8 cellular contexts compared by ENCODE assay signal in genomic region chr19:48400018-48400742, GRCh38. TPM values are rescaled to one million over a fixed set of nuclear protein-coding genes. Genes with fewer than 3 reads are reported as not detected.
A peak's percentile ranks its signal among the peaks of the same experiment; 100 is the strongest.
DNase-seq lines count a peak whose midpoint lies in the region; ATAC-seq, FAIRE-seq and TF ChIP-seq lines count a peak whose summit lies in the region.

No MANE protein-coding gene starts in this region.

- H4K20me1 ChIP-seq in GM12878 (ENCODE audit: control insufficient read depth, insufficient read depth): no peaks in the 10 kb centered on the region

- H3K4me2 ChIP-seq in GM12878 (ENCODE audit: control insufficient read depth, insufficient read depth): no peak overlapping the region; the same call in 1 of the 2 replicates

- TF ChIP-seq POLR2A in GM12878 (IDR thresholded peaks at IDR 0.05; ENCODE audit: low read depth, low read length) (no peak), upper lobe of left lung (IDR thresholded peaks at IDR 0.05) (no peak)

- RAD21 ChIA-PET in GM12878 (lab: Charles Lee; ENCODE audit: unreplicated experiment): no interaction called here

- H3K4me1 ChIP-seq in GM12878 (ENCODE audit: control insufficient read depth, insufficient read depth, low read length): peaks cover 11% of the 10 kb centered on the region
- H3K4me1 ChIP-seq in upper lobe of left lung: peaks cover 9 to 19% (median 14%) of the 10 kb centered on the region in 4 donors

- TF ChIP-seq CTCF in GM12878 (IDR thresholded peaks at IDR 0.05 in 2 of 3, conservative IDR thresholded peaks at IDR 0.05 in 1 of 3; ENCODE audit: control insufficient read depth in 2 of 3, extremely low read depth in 1 of 3, insufficient read depth in 1 of 3, low read depth in 3 of 3, low read length in 3 of 3): no peak
- no peak for TF ChIP-seq CTCF in upper lobe of left lung (IDR thresholded peaks at IDR 0.05)

- FAIRE-seq in GM12878 (lab: Jason Lieb, UNC): no peak

- H3K9me3 ChIP-seq in GM12878 (replicated peaks; ENCODE audit: control insufficient read depth, insufficient read depth, low read length) (no peaks in the 10 kb centered on the region), upper lobe of left lung (no peaks in the 10 kb centered on the region)

- peaks cover 4% of the 10 kb centered on the region for H3K9me3 Mint-ChIP-seq in activated T-cell treated with anti-CD3 and anti-CD28 coated beads, Interleukin-2, amount 50 U/mL, for 4 hours

- POLR2A ChIA-PET in GM12878 (lab: Charles Lee): interaction anchor here (0.8 to 1.3 kb wide), 2 partner anchors 9 to 37 kb away, joined by 3 read pairs; partner anchors contain the start of gene KDELR1

- no peaks in the 10 kb centered on the region for H3K79me2 ChIP-seq in GM12878 (ENCODE audit: control insufficient read depth, insufficient read depth, low read length)

- no peaks in the 10 kb centered on the region for H3K36me3 Mint-ChIP-seq in activated T-cell treated with anti-CD3 and anti-CD28 coated beads, Interleukin-2, amount 50 U/mL, for 4 hours (ENCODE audit: insufficient read depth)

- DNase-seq in activated T-cell treated with anti-CD3 and anti-CD28 coated beads, Interleukin-2, amount 50 U/mL, for 4 hours: no peak
- no peak for DNase-seq in activated T-cell treated with anti-CD3 and anti-CD28 coated beads, Interleukin-2, amount 50 U/mL, for 1 hour
- DNase-seq in NCI-H526 (lab: John Stamatoyannopoulos, UW) (peak; percentile 72 to 87), GM12878 (ENCODE audit: low read depth, low spot score) (no peak), iris pigment epithelial cell (ENCODE audit: low read depth) (peak; percentile 89), upper lobe of left lung (no peak), NCI-H524 treated with DMSO at 0.1 percent for 48 hours (lab: John Stamatoyannopoulos, UW) (no peak)
- no peak for DNase-seq in NK-92 treated with Interleukin-12 subunit alpha and Interleukin-12 subunit beta, amount 100 ng/mL, for 24 hours (lab: John Stamatoyannopoulos, UW)

- no peak overlapping the region for H3K27ac ChIP-seq in GM12878 (ENCODE audit: control insufficient read depth, insufficient read depth)
- H3K27ac ChIP-seq in upper lobe of left lung: no peak overlapping the region

- no peak for TF ChIP-seq RAD21 in GM12878 (IDR thresholded peaks at IDR 0.05; ENCODE audit: insufficient read depth, low read depth, low read length)

- CTCF ChIA-PET in GM12878 (lab: Yijun Ruan, JAX): interaction anchor here (0.6 to 2.7 kb wide), 2 partner anchors 9 to 201 kb away, joined by 3 to 17 read pairs; partner anchors contain the start of gene KDELR1

- TF ChIP-seq EP300 in GM12878 (IDR thresholded peaks at IDR 0.05; ENCODE audit: borderline replicate concordance in 1 of 2, control insufficient read depth in 1 of 2, low read depth in 2 of 2, low read length in 2 of 2) (no peak), upper lobe of left lung (IDR thresholded peaks at IDR 0.05) (no peak)

- H3K27me3 ChIP-seq in GM12878 (replicated peaks in 1 of 2; ENCODE audit: control insufficient read depth in 2 of 2, insufficient read depth in 2 of 2, low read length in 1 of 2): peaks cover 3 to 5% of the 10 kb centered on the region in 2 experiments; a peak in 3 of 4 replicates
- peaks cover 0 to 26% (median 19%) of the 10 kb centered on the region in 4 donors for H3K27me3 ChIP-seq in upper lobe of left lung

- H3K9ac ChIP-seq in GM12878 (ENCODE audit: control insufficient read depth, insufficient read depth, low read length): no peak overlapping the region

- H3K27me3 Mint-ChIP-seq in activated T-cell treated with anti-CD3 and anti-CD28 coated beads, Interleukin-2, amount 50 U/mL, for 4 hours (ENCODE audit: low read depth): peaks cover 20% of the 10 kb centered on the region

- ATAC-seq in activated T-cell treated with anti-CD3 and anti-CD28 coated beads, Interleukin-2, amount 50 U/mL, for 4 hours: peak; percentile 14 to 30
- ATAC-seq in GM12878 (peak; percentile 48), upper lobe of left lung (ENCODE audit: low FRiP score in 2 of 2) (peak; percentile 41 to 80)

- no peak overlapping the region for H3K4me3 ChIP-seq in GM12878
- H3K4me3 ChIP-seq in upper lobe of left lung: no peak overlapping the region

- in situ Hi-C loops in GM12878 (cut with MboI): no loop called here

- H3K36me3 ChIP-seq in GM12878 (ENCODE audit: control insufficient read depth in 2 of 2, insufficient read depth in 2 of 2, low read length in 1 of 2) (no peaks in the 10 kb centered on the region), upper lobe of left lung (no peaks in the 10 kb centered on the region)

- H3K4me3 Mint-ChIP-seq in activated T-cell treated with anti-CD3 and anti-CD28 coated beads, Interleukin-2, amount 50 U/mL, for 4 hours: no peak overlapping the region

- intact Hi-C loops in GM12878 (cut with micrococcal nuclease; ENCODE audit: unreplicated experiment): no loop called here

- H2AFZ ChIP-seq in GM12878 (ENCODE audit: control insufficient read depth, low read depth, low read length): peak overlapping the region; percentile 28; the same call in 1 of the 2 replicates

- BruUV-seq in GM12878 (replicated peaks; lab: Mats Ljungman, UMichigan): no TSS peak

- SMC1A ChIA-PET in GM12878 (lab: Charles Lee; ENCODE audit: uncharacterized antibody, unreplicated experiment): no interaction called here

- H3K4me1 Mint-ChIP-seq in activated T-cell treated with anti-CD3 and anti-CD28 coated beads, Interleukin-2, amount 50 U/mL, for 4 hours (ENCODE audit: low read depth): peaks cover 32% of the 10 kb centered on the region

- 39% methylated on average over 14 of the region's 14 CpGs for WGBS in GM12878 (ENCODE audit: insufficient coverage, insufficient replicate concordance, low lambda C conversion rate, missing lambda C conversion rate)
- 65 to 69% methylated on average over 10 to 14 of the region's 14 CpGs for WGBS in upper lobe of left lung, 2 donors

RNA-seq across cellular contexts. Expression of gene GRIN2D, which starts 6.7 kb away (rescaled TPM):
- under 1 TPM; 0.11 to 0.14 (median 0.13) TPM for total RNA-seq in activated T-cell treated with anti-CD3 and anti-CD28 coated beads, Interleukin-2, amount 50 U/mL, for 4 hours
- 0.58 and 0.83 TPM in 2 replicates for total RNA-seq in GM12878 (2013; cell fraction: nucleolus; rRNA removed)
- total RNA-seq in GM12878 (2014; rRNA removed): 0.05 and 0.06 TPM in 2 replicates
- total RNA-seq in GM12878 (2014; rRNA removed; fragmentation: Illumina TruSeq; extraction: Trizol): 0.05 TPM in 1 of 2 replicates, not detected in the other
- 0.32 and 0.38 TPM in 2 replicates for total RNA-seq in GM12878 (2021)
- 0.09 TPM for polyA plus RNA-seq in GM12878 (2011; ENCODE audit: low read depth)
- polyA plus RNA-seq in GM12878 (2011; rRNA removed): 0.03 TPM in 2 replicates
- 0.02 and 0.04 TPM in 2 replicates for polyA plus RNA-seq in GM12878 (2011; cell fraction: cytosol; rRNA removed)
- 0.13 and 0.22 TPM in 2 replicates for polyA plus RNA-seq in GM12878 (2011; cell fraction: nucleus; rRNA removed)
- polyA plus RNA-seq in GM12878 (2012): 0.29 and 0.32 TPM in 2 replicates
- polyA plus RNA-seq in GM12878 (2014; fragmentation: Illumina TruSeq; extraction: Trizol): 0.07 TPM in 1 of 2 replicates, not detected in the other
- not detected for polyA plus RNA-seq in GM12878 (2014; fragmentation: Nextera tagmentation; extraction: Ambion mirVana)
- 0.03 and 0.04 TPM in 2 replicates for polyA plus RNA-seq in GM12878 (2014; rRNA removed)
- under 1 TPM; 0.03 TPM for polyA plus RNA-seq in GM12878 (2016; fragmentation: Nextera tagmentation; extraction: Ambion mirVana)
- 0.05 TPM in 1 of 2 replicates, not detected in the other for polyA minus RNA-seq in GM12878 (2011; rRNA and poly(A)+ RNA removed)
- not detected in 2 replicates for polyA minus RNA-seq in GM12878 (2011; cell fraction: cytosol; rRNA and poly(A)+ RNA removed)
- polyA minus RNA-seq in GM12878 (2011; cell fraction: nucleus; rRNA and poly(A)+ RNA removed): 0.10 and 0.12 TPM in 2 replicates
- total RNA-seq in upper lobe of left lung: 1 to 10 TPM in 2 of 6 donors, under 1 TPM in 4; 0.15 to 1.4 (median 0.57) TPM

RNA-seq across cellular contexts. Expression of gene KDELR1, which starts 8.8 kb away (rescaled TPM):
- total RNA-seq in activated T-cell treated with anti-CD3 and anti-CD28 coated beads, Interleukin-2, amount 50 U/mL, for 4 hours: 10 to 100 TPM; 58.6 to 63.8 (median 61.3) TPM
- 22.9 and 23.8 TPM in 2 replicates for total RNA-seq in GM12878 (2013; cell fraction: nucleolus; rRNA removed)
- total RNA-seq in GM12878 (2014; rRNA removed): 34.8 and 35.9 TPM in 2 replicates
- total RNA-seq in GM12878 (2014; rRNA removed; fragmentation: Illumina TruSeq; extraction: Trizol): 25.2 and 26.8 TPM in 2 replicates
- total RNA-seq in GM12878 (2021): 70.7 and 71.0 TPM in 2 replicates
- polyA plus RNA-seq in GM12878 (2011; ENCODE audit: low read depth): 38.9 TPM
- 24.5 and 52.5 TPM in 2 replicates for polyA plus RNA-seq in GM12878 (2011; rRNA removed)
- polyA plus RNA-seq in GM12878 (2011; cell fraction: cytosol; rRNA removed): 40.6 and 54.5 TPM in 2 replicates
- polyA plus RNA-seq in GM12878 (2011; cell fraction: nucleus; rRNA removed): 39.0 and 39.8 TPM in 2 replicates
- polyA plus RNA-seq in GM12878 (2012): 74.1 and 86.4 TPM in 2 replicates
- 52.3 and 67.3 TPM in 2 replicates for polyA plus RNA-seq in GM12878 (2014; fragmentation: Illumina TruSeq; extraction: Trizol)
- polyA plus RNA-seq in GM12878 (2014; fragmentation: Nextera tagmentation; extraction: Ambion mirVana): 10 to 100 TPM in 1 of 2 experiments, 1 to 10 TPM in 1; 2.3 to 13.2 TPM
- polyA plus RNA-seq in GM12878 (2014; rRNA removed): 38.0 and 44.6 TPM in 2 replicates
- 10 to 100 TPM; 54.3 to 59.1 TPM for polyA plus RNA-seq in GM12878 (2016; fragmentation: Nextera tagmentation; extraction: Ambion mirVana)
- 31.0 and 33.4 TPM in 2 replicates for polyA minus RNA-seq in GM12878 (2011; rRNA and poly(A)+ RNA removed)
- 24.6 and 34.2 TPM in 2 replicates for polyA minus RNA-seq in GM12878 (2011; cell fraction: cytosol; rRNA and poly(A)+ RNA removed)
- 6.9 and 14.1 TPM in 2 replicates for polyA minus RNA-seq in GM12878 (2011; cell fraction: nucleus; rRNA and poly(A)+ RNA removed)
- total RNA-seq in upper lobe of left lung: 100 to 1,000 TPM in 2 of 6 donors, 10 to 100 TPM in 4; 44.6 to 141 (median 96.8) TPM

RNA-seq across cellular contexts. Expression of gene SYNGR4, which starts 36.0 kb away (rescaled TPM):
- not detected for total RNA-seq in activated T-cell treated with anti-CD3 and anti-CD28 coated beads, Interleukin-2, amount 50 U/mL, for 4 hours
- not detected in 2 replicates for total RNA-seq in GM12878 (2013; cell fraction: nucleolus; rRNA removed)
- total RNA-seq in GM12878 (2014; rRNA removed): not detected in 2 replicates
- total RNA-seq in GM12878 (2014; rRNA removed; fragmentation: Illumina TruSeq; extraction: Trizol): 0.18 TPM in 1 of 2 replicates, not detected in the other
- 0.21 and 0.35 TPM in 2 replicates for total RNA-seq in GM12878 (2021)
- polyA plus RNA-seq in GM12878 (2011; ENCODE audit: low read depth): 0.33 TPM
- 0.14 TPM in 1 of 2 replicates, not detected in the other for polyA plus RNA-seq in GM12878 (2011; rRNA removed)
- 0.13 and 0.17 TPM in 2 replicates for polyA plus RNA-seq in GM12878 (2011; cell fraction: cytosol; rRNA removed)
- polyA plus RNA-seq in GM12878 (2011; cell fraction: nucleus; rRNA removed): 0.13 and 0.19 TPM in 2 replicates
- 0.45 and 0.49 TPM in 2 replicates for polyA plus RNA-seq in GM12878 (2012)
- not detected in 2 replicates for polyA plus RNA-seq in GM12878 (2014; fragmentation: Illumina TruSeq; extraction: Trizol)
- polyA plus RNA-seq in GM12878 (2014; fragmentation: Nextera tagmentation; extraction: Ambion mirVana): not detected
- 0.08 and 0.29 TPM in 2 replicates for polyA plus RNA-seq in GM12878 (2014; rRNA removed)
- polyA plus RNA-seq in GM12878 (2016; fragmentation: Nextera tagmentation; extraction: Ambion mirVana): under 1 TPM in 1 of 2 experiments, not detected in 1; 0.72 TPM
- not detected in 2 replicates for polyA minus RNA-seq in GM12878 (2011; rRNA and poly(A)+ RNA removed)
- not detected in 2 replicates for polyA minus RNA-seq in GM12878 (2011; cell fraction: cytosol; rRNA and poly(A)+ RNA removed)
- polyA minus RNA-seq in GM12878 (2011; cell fraction: nucleus; rRNA and poly(A)+ RNA removed): not detected in 2 replicates
- total RNA-seq in upper lobe of left lung: not detected

RNA-seq across cellular contexts. Expression of gene TMEM143, which starts 36.4 kb away (rescaled TPM):
- 1 to 10 TPM; 5.2 to 6.4 (median 5.6) TPM for total RNA-seq in activated T-cell treated with anti-CD3 and anti-CD28 coated beads, Interleukin-2, amount 50 U/mL, for 4 hours
- 16.0 and 17.3 TPM in 2 replicates for total RNA-seq in GM12878 (2013; cell fraction: nucleolus; rRNA removed)
- 9.2 and 9.3 TPM in 2 replicates for total RNA-seq in GM12878 (2014; rRNA removed)
- 3.1 and 4.7 TPM in 2 replicates for total RNA-seq in GM12878 (2014; rRNA removed; fragmentation: Illumina TruSeq; extraction: Trizol)
- total RNA-seq in GM12878 (2021): 15.6 and 17.2 TPM in 2 replicates
- polyA plus RNA-seq in GM12878 (2011; ENCODE audit: low read depth): 3.4 TPM
- polyA plus RNA-seq in GM12878 (2011; rRNA removed): 6.4 and 11.0 TPM in 2 replicates
- polyA plus RNA-seq in GM12878 (2011; cell fraction: cytosol; rRNA removed): 11.9 and 12.5 TPM in 2 replicates
- 60.4 and 66.4 TPM in 2 replicates for polyA plus RNA-seq in GM12878 (2011; cell fraction: nucleus; rRNA removed)
- 12.4 and 15.9 TPM in 2 replicates for polyA plus RNA-seq in GM12878 (2012)
- 3.3 and 7.0 TPM in 2 replicates for polyA plus RNA-seq in GM12878 (2014; fragmentation: Illumina TruSeq; extraction: Trizol)
- polyA plus RNA-seq in GM12878 (2014; fragmentation: Nextera tagmentation; extraction: Ambion mirVana): 1 to 10 TPM; 1.5 to 2.4 TPM
- 14.0 and 16.1 TPM in 2 replicates for polyA plus RNA-seq in GM12878 (2014; rRNA removed)
- polyA plus RNA-seq in GM12878 (2016; fragmentation: Nextera tagmentation; extraction: Ambion mirVana): 10 to 100 TPM; 19.3 to 19.5 TPM
- 6.2 and 13.1 TPM in 2 replicates for polyA minus RNA-seq in GM12878 (2011; rRNA and poly(A)+ RNA removed)
- 5.6 and 6.4 TPM in 2 replicates for polyA minus RNA-seq in GM12878 (2011; cell fraction: cytosol; rRNA and poly(A)+ RNA removed)
- polyA minus RNA-seq in GM12878 (2011; cell fraction: nucleus; rRNA and poly(A)+ RNA removed): 13.8 and 18.5 TPM in 2 replicates
- 10 to 100 TPM in 4 of 6 donors, 1 to 10 TPM in 2; 4.7 to 34.6 (median 16.6) TPM for total RNA-seq in upper lobe of left lung

RNA-seq across cellular contexts. Expression of gene GRWD1, which starts 45.6 kb away (rescaled TPM):
- total RNA-seq in activated T-cell treated with anti-CD3 and anti-CD28 coated beads, Interleukin-2, amount 50 U/mL, for 4 hours: 100 to 1,000 TPM; 175 to 192 (median 187) TPM
- 22.0 and 26.3 TPM in 2 replicates for total RNA-seq in GM12878 (2013; cell fraction: nucleolus; rRNA removed)
- total RNA-seq in GM12878 (2014; rRNA removed) (26.5 and 30.6 TPM in 2 replicates), GM12878 (2014; rRNA removed; fragmentation: Illumina TruSeq; extraction: Trizol) (22.4 and 30.9 TPM in 2 replicates), GM12878 (2021) (75.8 and 79.0 TPM in 2 replicates), upper lobe of left lung (10 to 100 TPM; 10.5 to 44.1 (median 31.6) TPM)
- polyA plus RNA-seq in GM12878 (2011; ENCODE audit: low read depth): 6.1 TPM
- polyA plus RNA-seq in GM12878 (2011; rRNA removed) (17.4 and 26.4 TPM in 2 replicates), GM12878 (2014; fragmentation: Illumina TruSeq; extraction: Trizol) (9.2 and 14.0 TPM in 2 replicates), GM12878 (2014; fragmentation: Nextera tagmentation; extraction: Ambion mirVana) (1 to 10 TPM; 1.4 to 3.0 TPM), GM12878 (2014; rRNA removed) (44.6 and 46.5 TPM in 2 replicates), GM12878 (2016; fragmentation: Nextera tagmentation; extraction: Ambion mirVana) (100 to 1,000 TPM; 103 TPM)
- 33.3 and 42.0 TPM in 2 replicates for polyA plus RNA-seq in GM12878 (2011; cell fraction: cytosol; rRNA removed)
- polyA plus RNA-seq in GM12878 (2011; cell fraction: nucleus; rRNA removed): 24.8 and 43.8 TPM in 2 replicates
- 20.2 and 22.0 TPM in 2 replicates for polyA plus RNA-seq in GM12878 (2012)
- polyA minus RNA-seq in GM12878 (2011; rRNA and poly(A)+ RNA removed): 12.8 and 20.6 TPM in 2 replicates
- 14.4 and 21.1 TPM in 2 replicates for polyA minus RNA-seq in GM12878 (2011; cell fraction: cytosol; rRNA and poly(A)+ RNA removed)
- polyA minus RNA-seq in GM12878 (2011; cell fraction: nucleus; rRNA and poly(A)+ RNA removed): 9.4 and 20.5 TPM in 2 replicates

Comparison
In these comparisons a context has a peak if more than half of its experiments do, and no peak if none do; other contexts are left out.
1. DNase-seq: peak in NCI-H526 (2 of 2) and iris pigment epithelial cell (single experiment); none in activated T-cell treated with anti-CD3 and anti-CD28 coated beads, Interleukin-2, amount 50 U/mL, for 4 hours (single experiment), activated T-cell treated with anti-CD3 and anti-CD28 coated beads, Interleukin-2, amount 50 U/mL, for 1 hour (single experiment), GM12878 (single experiment), upper lobe of left lung (0 of 2), NCI-H524 treated with DMSO at 0.1 percent for 48 hours (single experiment) and NK-92 treated with Interleukin-12 subunit alpha and Interleukin-12 subunit beta, amount 100 ng/mL, for 24 hours (single experiment).
2. Peak in every context shown above with its lines, with median percentiles within 50 percentile points of each other: ATAC-seq.